ENCODE assay signal across 10 cellular contexts in the genomic region with DNA sequence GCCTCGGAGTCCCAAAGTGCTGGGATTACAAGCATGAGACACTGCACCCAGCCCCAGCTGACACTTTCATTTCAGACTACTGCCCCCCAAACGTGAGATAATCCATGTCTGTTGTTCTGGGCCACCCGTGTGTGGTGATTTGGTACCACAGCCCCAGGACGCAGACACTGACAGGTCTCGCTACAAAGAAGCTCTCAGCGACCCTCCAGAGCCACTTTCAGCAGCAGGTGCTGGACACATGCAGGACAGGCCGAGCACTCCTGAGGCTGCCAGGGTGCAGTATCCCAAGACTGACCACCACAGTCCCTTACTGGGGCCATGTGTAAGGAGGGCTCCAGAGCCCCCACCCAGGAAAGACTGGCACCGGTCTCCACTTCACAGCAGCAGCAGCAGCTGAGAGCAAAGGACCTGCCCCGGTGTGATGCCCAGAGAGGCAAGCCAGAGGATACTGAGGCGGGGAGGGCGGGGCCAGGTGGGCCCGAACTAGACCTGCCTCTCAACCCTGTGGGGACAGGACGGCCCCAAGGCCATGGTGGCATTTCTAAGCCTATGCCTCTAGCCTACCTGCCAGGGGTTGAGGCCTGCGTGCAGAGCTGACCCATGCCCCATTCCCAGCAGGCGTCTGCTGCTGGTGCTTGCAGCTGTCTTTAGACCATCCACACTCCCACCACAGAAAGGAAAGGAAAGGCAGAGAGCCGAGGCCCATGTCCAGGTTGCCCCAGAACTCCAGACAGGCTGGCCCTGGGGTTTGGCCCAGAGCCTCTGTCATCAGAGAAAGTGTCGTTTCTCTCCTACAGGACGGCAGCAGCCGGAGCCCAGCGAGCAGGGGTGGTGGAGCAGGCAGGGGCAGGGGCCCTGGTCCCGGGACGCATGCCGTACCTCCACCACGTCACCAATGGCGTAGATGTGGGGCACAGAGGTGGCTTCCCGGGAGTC. TPM values are rescaled to one million over a fixed set of nuclear protein-coding genes. Genes with fewer than 3 reads are reported as not detected.
A peak's percentile ranks its signal among the peaks of the same experiment; 100 is the strongest.
DNase-seq lines count a peak whose midpoint lies in the region; TF ChIP-seq lines count a peak whose summit lies in the region.
"Had no signal": no experiment of that assay in that cellular context is flagged by ENCODE, and none has a peak within 500 bp of the region (broad histone marks: within the 10 kb centered on the region; RNA-seq: fewer than 3 reads in every experiment).

No MANE protein-coding gene starts in this region.

- no peaks in the 10 kb centered on the region for H3K36me3 ChIP-seq in Peyer's patch
- H3K36me3 ChIP-seq in iPS-20b (ENCODE audit: insufficient read depth, low read depth, low read length): no peaks in the 10 kb centered on the region
- no peaks in the 10 kb centered on the region for H3K36me3 ChIP-seq in smooth muscle cell (ENCODE audit: low read depth)

- H3K79me2 ChIP-seq in smooth muscle cell (ENCODE audit: low read depth): no peaks in the 10 kb centered on the region

- 88% methylated on average over 26 of the region's 26 CpGs for WGBS in smooth muscle cell (ENCODE audit: low lambda C conversion rate)

- H3K9ac ChIP-seq in iPS-20b (ENCODE audit: low read depth, low read length) (peak overlapping the region; percentile 77; the same call in 1 of the 2 replicates), smooth muscle cell (ENCODE audit: low read depth) (no peak overlapping the region)

- H3K4me3 ChIP-seq in Peyer's patch (no peak overlapping the region), iPS-20b (ENCODE audit: low read length) (no peak overlapping the region), smooth muscle cell (no peak overlapping the region)

- no peak overlapping the region for H2AFZ ChIP-seq in smooth muscle cell (ENCODE audit: low read depth)

- H3K4me2 ChIP-seq in smooth muscle cell: no peak overlapping the region

- peak; percentile 12 for DNase-seq in activated CD8-positive, alpha-beta memory T cell treated with anti-CD3 and anti-CD28 coated beads, Interleukin-2, amount 50 U/mL, for 4 hours
- no peak for DNase-seq in activated CD8-positive, alpha-beta memory T cell treated with anti-CD3 and anti-CD28 coated beads for 24 hours
- peak in 2 of 3 donors; percentile 29 to 40 for DNase-seq in Peyer's patch
- DNase-seq in smooth muscle cell (lab: John Stamatoyannopoulos, UW; ENCODE audit: unreplicated experiment): no peak
- DNase-seq in NCI-H1105 (lab: John Stamatoyannopoulos, UW): no peak
- no peak for DNase-seq in NCI-H1694 (lab: John Stamatoyannopoulos, UW)
- DNase-seq in DMS 273 (lab: John Stamatoyannopoulos, UW; ENCODE audit: unreplicated experiment): no peak
- DNase-seq: central memory CD4-positive, alpha-beta T cell; occipital lobe had no signal

- H3F3A ChIP-seq in smooth muscle cell (ENCODE audit: low read depth): peaks cover 7% of the 10 kb centered on the region

- TF ChIP-seq CTCF in Peyer's patch (IDR thresholded peaks at IDR 0.05): no peak
- TF ChIP-seq CTCF in smooth muscle cell (IDR thresholded peaks at IDR 0.05; ENCODE audit: borderline replicate concordance, insufficient read depth, poor library complexity, severe bottlenecking): no peak

- H3K27ac ChIP-seq in Peyer's patch: peak overlapping the region in 1 of 4 donors; percentile 2
- H3K27ac ChIP-seq in iPS-20b (ENCODE audit: low read length): no peak overlapping the region
- peak overlapping the region; percentile 64 for H3K27ac ChIP-seq in smooth muscle cell (ENCODE audit: low read depth)

- H3K9me3 ChIP-seq in Peyer's patch (no peaks in the 10 kb centered on the region), iPS-20b (ENCODE audit: insufficient read depth, low read depth, low read length) (no peaks in the 10 kb centered on the region), smooth muscle cell (replicated peaks; ENCODE audit: low read depth) (no peaks in the 10 kb centered on the region)

- TF ChIP-seq POLR2A in Peyer's patch (IDR thresholded peaks at IDR 0.05): no peak

- H3K27me3 ChIP-seq in Peyer's patch (no peaks in the 10 kb centered on the region), iPS-20b (ENCODE audit: insufficient read depth, low read length) (no peaks in the 10 kb centered on the region), smooth muscle cell (ENCODE audit: low read depth) (no peaks in the 10 kb centered on the region)

- peaks cover 0 to 15% (median 10%) of the 10 kb centered on the region in 4 donors for H3K4me1 ChIP-seq in Peyer's patch
- H3K4me1 ChIP-seq in iPS-20b (ENCODE audit: insufficient read depth, low read length): peaks cover 20% of the 10 kb centered on the region
- H3K4me1 ChIP-seq in smooth muscle cell (ENCODE audit: low read depth): peaks cover 17% of the 10 kb centered on the region

- no peaks in the 10 kb centered on the region for H4K20me1 ChIP-seq in smooth muscle cell (ENCODE audit: low read depth)

RNA-seq across cellular contexts. Expression of gene GNB1L, which starts 28.0 kb away (rescaled TPM):
- total RNA-seq in Peyer's patch (1 to 10 TPM; 3.1 to 6.6 (median 4.9) TPM), smooth muscle cell (2.3 and 4.1 TPM in 2 replicates)
- polyA plus RNA-seq in smooth muscle cell: 7.4 and 7.9 TPM in 2 replicates

RNA-seq across cellular contexts. Expression of gene RTL10, which starts 28.0 kb away (rescaled TPM):
- total RNA-seq in Peyer's patch: 10 to 100 TPM in 3 of 4 donors, 1 to 10 TPM in 1; 2.5 to 26.1 (median 22.8) TPM
- total RNA-seq in smooth muscle cell: 3.8 and 7.3 TPM in 2 replicates
- 7.5 TPM in 2 replicates for polyA plus RNA-seq in smooth muscle cell

RNA-seq across cellular contexts. Expression of gene COMT, which starts 58.9 kb away (rescaled TPM):
- total RNA-seq in Peyer's patch (100 to 1,000 TPM in 3 of 4 donors, 10 to 100 TPM in 1; 89.1 to 149 (median 138) TPM), smooth muscle cell (4.1 and 9.9 TPM in 2 replicates)
- 6.2 and 34.1 TPM in 2 replicates for polyA plus RNA-seq in smooth muscle cell

RNA-seq across cellular contexts. Expression of gene TXNRD2, which starts 58.9 kb away (rescaled TPM):
- 10 to 100 TPM; 24.7 to 29.8 (median 27.2) TPM for total RNA-seq in Peyer's patch
- 0.36 TPM in 1 of 2 replicates, not detected in the other for total RNA-seq in smooth muscle cell
- polyA plus RNA-seq in smooth muscle cell: 0.99 and 3.2 TPM in 2 replicates

Comparison
In these comparisons a context has a peak if more than half of its experiments do, and no peak if none do; other contexts are left out.
1. DNase-seq: peak in activated CD8-positive, alpha-beta memory T cell treated with anti-CD3 and anti-CD28 coated beads, Interleukin-2, amount 50 U/mL, for 4 hours (single experiment) and Peyer's patch (2 of 3); none in activated CD8-positive, alpha-beta memory T cell treated with anti-CD3 and anti-CD28 coated beads for 24 hours (single experiment), smooth muscle cell (single experiment), NCI-H1105 (single experiment), NCI-H1694 (single experiment) and DMS 273 (single experiment).